Comparison of ENCODE assay signal across 8 cellular contexts in genomic region chr1:116514708-116515525, GRCh38. TPM values are rescaled to one million over a fixed set of nuclear protein-coding genes. Genes with fewer than 3 reads are reported as not detected.
DNase-seq lines count a peak whose midpoint lies in the region; ATAC-seq and TF ChIP-seq lines count a peak whose summit lies in the region.

No MANE protein-coding gene starts in this region.

- H3K36me3 Mint-ChIP-seq in CD8-positive, alpha-beta T cell, result no peaks in the 10 kb centered on the region

- H3K27me3 ChIP-seq in CD8-positive, alpha-beta T cell (ENCODE audit: insufficient read depth, low read length), result no peaks in the 10 kb centered on the region
- H3K27me3 ChIP-seq in transverse colon (no peaks in the 10 kb centered on the region), aorta (ENCODE audit: control insufficient read depth in 1 of 2, insufficient read depth in 2 of 2, low read length in 1 of 2) (no peaks in the 10 kb centered on the region)

- H3K27ac Mint-ChIP-seq in CD8-positive, alpha-beta T cell, result peak overlapping the region; percentile 94

- CTCF ChIA-PET in CD8-positive, alpha-beta T cell (lab: Charles Lee), result interaction anchor here (0.7 to 2.1 kb wide), 8 partner anchors 8 to 376 kb away, joined by 3 to 12 read pairs (median 4); no protein-coding TSS in a partner anchor

- peak overlapping the region; percentile 50 for H3K27ac ChIP-seq in CD8-positive, alpha-beta T cell (ENCODE audit: low read depth, low read length)
- H3K27ac ChIP-seq in transverse colon (peak overlapping the region; percentile 36 to 58 (median 50)), aorta (ENCODE audit: low read depth in 1 of 2, low read length in 2 of 2) (no peak overlapping the region)

- TF ChIP-seq POLR2A in transverse colon (IDR thresholded peaks at IDR 0.05), result no peak

- intact Hi-C loops in CD8-positive, alpha-beta T cell (cut with DNase I, micrococcal nuclease), result loop anchor here (1.0 kb wide), 1 partner anchor 11 kb away; no protein-coding TSS in a partner anchor
- intact Hi-C loops in transverse colon (cut with DNase I; ENCODE audit: low total_unique reads), result no loop called here
- intact Hi-C loops in aorta (cut with DNase I), result no loop called here

- no peak for TF ChIP-seq EP300 in transverse colon (IDR thresholded peaks at IDR 0.05; ENCODE audit: low read depth)

- no peaks in the 10 kb centered on the region for H3K9me3 ChIP-seq in CD8-positive, alpha-beta T cell (ENCODE audit: low read length)
- H3K9me3 ChIP-seq in transverse colon (no peaks in the 10 kb centered on the region), aorta (ENCODE audit: control insufficient read depth, low read length) (no peaks in the 10 kb centered on the region)

- peaks cover 29% of the 10 kb centered on the region for H3K4me1 ChIP-seq in CD8-positive, alpha-beta T cell (ENCODE audit: insufficient read depth, low read length)
- H3K4me1 ChIP-seq in transverse colon, result no peaks in the 10 kb centered on the region
- no peaks in the 10 kb centered on the region for H3K4me1 ChIP-seq in aorta (ENCODE audit: control insufficient read depth in 1 of 2, insufficient read depth in 2 of 2, low read length in 2 of 2)

- peak; percentile 28 to 72 (median 61) for DNase-seq in CD8-positive, alpha-beta T cell
- peak; percentile 66 to 77 for DNase-seq in activated CD4-positive, alpha-beta T cell treated with anti-CD3 and anti-CD28 coated beads, Interleukin-2, amount 50 U/mL, for 48 hours
- DNase-seq in germinal center (ENCODE audit: low spot score) (peak; percentile 33), transverse colon (no peak), nucleus accumbens (lab: John Stamatoyannopoulos, UW) (no peak), aorta (no peak)

- peaks cover 50% of the 10 kb centered on the region for H3K4me1 Mint-ChIP-seq in CD8-positive, alpha-beta T cell (ENCODE audit: low read depth)

- in situ Hi-C loops in transverse colon (cut with MboI; ENCODE audit: low pct_ligation_motif_present in 1 of 4, low pct_unique_long_range_greater_than_20kb in 1 of 4, low sequenced_read_pairs in 3 of 4), result no loop called here

- H3K4me3 ChIP-seq in CD8-positive, alpha-beta T cell (ENCODE audit: low read depth, low read length), result peak overlapping the region; percentile 31
- H3K4me3 ChIP-seq in transverse colon (no peak overlapping the region), aorta (ENCODE audit: low read length in 2 of 2) (no peak overlapping the region)

- H3K27me3 Mint-ChIP-seq in CD8-positive, alpha-beta T cell (ENCODE audit: low read depth), result no peaks in the 10 kb centered on the region

- H3K4me3 Mint-ChIP-seq in CD8-positive, alpha-beta T cell, result peak overlapping the region; percentile 61

- peak; percentile 83 for ATAC-seq in CD8-positive, alpha-beta T cell
- ATAC-seq in GM19463 (IDR thresholded peaks at IDR 0.05; ENCODE audit: unreplicated experiment) (peak; percentile 82), HG03565 (IDR thresholded peaks at IDR 0.05; ENCODE audit: unreplicated experiment) (peak; percentile 75), aorta (ENCODE audit: low FRiP score) (no peak)

- H3K36me3 ChIP-seq in CD8-positive, alpha-beta T cell (ENCODE audit: insufficient read depth, low read length), result no peaks in the 10 kb centered on the region
- H3K36me3 ChIP-seq in transverse colon (peaks cover 0 to 4% (median 0%) of the 10 kb centered on the region in 4 donors), aorta (ENCODE audit: control insufficient read depth in 1 of 2, insufficient read depth in 2 of 2, low read length in 1 of 2) (peaks cover 0 to 2% of the 10 kb centered on the region in 2 donors)

- POLR2A ChIA-PET in CD8-positive, alpha-beta T cell (lab: Charles Lee), result interaction anchor here (0.6 to 1.9 kb wide), 7 partner anchors 10 to 45 kb away, joined by 3 to 7 read pairs (median 4); no protein-coding TSS in a partner anchor

- H3K9me3 Mint-ChIP-seq in CD8-positive, alpha-beta T cell, result no peaks in the 10 kb centered on the region

- TF ChIP-seq CTCF in CD8-positive, alpha-beta T cell (IDR thresholded peaks at IDR 0.05), result no peak
- TF ChIP-seq CTCF in transverse colon (IDR thresholded peaks at IDR 0.05), result no peak

- 53 to 56% methylated on average over 3 to 8 of the region's 8 CpGs for WGBS in transverse colon (ENCODE audit: low coverage in 1 of 2), 2 donors
- WGBS in aorta, 2 donors, result 74 to 77% methylated on average over 8 of the region's 8 CpGs

RNA-seq across cellular contexts. Expression of gene CD58, which starts 55.9 kb away (rescaled TPM):
- 1 to 10 TPM; 5.4 to 6.6 TPM for total RNA-seq in CD8-positive, alpha-beta T cell
- 10 to 100 TPM in 3 of 4 donors, 1 to 10 TPM in 1; 1.8 to 48.7 (median 32.7) TPM for total RNA-seq in transverse colon
- 10 to 100 TPM; 28.6 to 30.7 TPM for total RNA-seq in aorta
- polyA plus RNA-seq in aorta, result 10 to 100 TPM; 32.4 to 45.4 TPM

Comparison
In these comparisons a context has a peak if more than half of its experiments do, and no peak if none do; other contexts are left out.
1. DNase-seq: peak in CD8-positive, alpha-beta T cell (7 of 7), activated CD4-positive, alpha-beta T cell treated with anti-CD3 and anti-CD28 coated beads, Interleukin-2, amount 50 U/mL, for 48 hours (2 of 2) and germinal center (single experiment); none in transverse colon (single experiment), nucleus accumbens (0 of 56) and aorta (0 of 2).
2. H3K27ac ChIP-seq: peak in CD8-positive, alpha-beta T cell (single experiment) and transverse colon (4 of 4); none in aorta (0 of 2).
3. intact Hi-C loops: an anchor here in CD8-positive, alpha-beta T cell (1.0 kb wide); none called in transverse colon and aorta.